Comparison of ENCODE assay signal across 1 cellular context in the genomic region with DNA sequence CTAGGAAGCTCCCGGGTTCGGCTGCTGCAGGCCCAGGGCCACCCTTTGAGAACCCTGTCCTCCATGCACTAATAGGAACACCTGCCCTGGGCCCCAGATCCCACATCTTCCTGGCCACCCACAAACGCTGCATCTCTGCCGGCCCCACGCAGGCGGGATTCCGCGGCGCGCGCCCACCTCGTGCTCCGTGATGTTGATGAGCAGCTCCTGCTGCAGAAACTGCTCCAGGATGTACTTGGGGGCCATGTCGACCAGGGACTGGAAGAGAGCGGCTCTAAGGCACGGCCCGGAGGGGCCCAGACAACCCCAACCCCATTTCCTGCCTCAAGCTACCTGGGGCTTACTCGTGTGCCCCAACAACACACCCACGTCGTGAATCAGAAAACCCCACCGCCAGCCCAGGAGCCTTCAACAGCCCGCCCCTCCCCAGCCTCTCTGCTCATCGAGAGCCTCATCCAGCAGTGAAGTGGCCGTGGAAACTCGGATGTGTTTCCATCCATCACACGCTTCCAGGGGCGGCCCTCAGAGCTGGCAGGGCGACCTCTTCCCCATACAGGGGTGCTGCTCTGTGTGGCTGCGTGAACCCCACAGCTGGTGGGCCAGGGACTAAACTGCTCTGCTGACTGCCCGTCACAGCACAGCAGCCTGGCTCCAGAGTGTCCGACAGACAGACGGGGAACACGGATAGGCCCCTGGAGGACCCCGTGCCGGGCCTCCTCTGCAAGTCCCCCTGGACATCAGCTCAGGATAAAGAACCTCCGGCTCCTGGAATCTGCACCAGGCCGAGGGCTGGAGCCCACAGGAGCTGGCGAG.
TF ChIP-seq lines count a peak whose summit lies in the region.

No MANE protein-coding gene starts in this region.

TF ChIP-seq in HEK293T, 16 proteins besides CTCF, POLR2A, EP300 and RAD21 (continued from another document):
- TF ChIP-seq, protein P1, sequence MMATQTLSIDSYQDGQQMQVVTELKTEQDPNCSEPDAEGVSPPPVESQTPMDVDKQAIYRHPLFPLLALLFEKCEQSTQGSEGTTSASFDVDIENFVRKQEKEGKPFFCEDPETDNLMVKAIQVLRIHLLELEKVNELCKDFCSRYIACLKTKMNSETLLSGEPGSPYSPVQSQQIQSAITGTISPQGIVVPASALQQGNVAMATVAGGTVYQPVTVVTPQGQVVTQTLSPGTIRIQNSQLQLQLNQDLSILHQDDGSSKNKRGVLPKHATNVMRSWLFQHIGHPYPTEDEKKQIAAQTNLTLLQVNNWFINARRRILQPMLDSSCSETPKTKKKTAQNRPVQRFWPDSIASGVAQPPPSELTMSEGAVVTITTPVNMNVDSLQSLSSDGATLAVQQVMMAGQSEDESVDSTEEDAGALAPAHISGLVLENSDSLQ (IDR thresholded peaks at IDR 0.05): no peak
- no peak for TF ChIP-seq NFRKB (IDR thresholded peaks at IDR 0.05)
- TF ChIP-seq TARDBP (IDR thresholded peaks at IDR 0.05): no peak
- no peak for TF ChIP-seq HDGF (IDR thresholded peaks at IDR 0.05; ENCODE audit: borderline replicate concordance)
TF ChIP-seq in HEK293T: peak in this region for 0.
